In genomic region chr18:42561521-42561920, GRCh38 we compare ENCODE assay signal across 17 cellular contexts.
DNase-seq lines count a peak whose midpoint lies in the region; TF ChIP-seq lines count a peak whose summit lies in the region.
"Had no signal": no experiment of that assay in that cellular context is flagged by ENCODE, and none has a peak within 500 bp of the region (broad histone marks: within the 10 kb centered on the region; RNA-seq: fewer than 3 reads in every experiment).

No MANE protein-coding gene starts in this region.

- no peaks in the 10 kb centered on the region for H3K9me3 ChIP-seq in A673 (ENCODE audit: low read depth, low read length, poor library complexity, severe bottlenecking)

- no peak overlapping the region for H3K4me3 ChIP-seq in A673 (ENCODE audit: low read depth, low read length, poor library complexity, severe bottlenecking)
- H3K4me3 ChIP-seq: GM23338 had no signal

- POLR2A ChIA-PET in A673 (lab: Charles Lee; ENCODE audit: low non-redundant PET) (no interaction called here), GM10248 (lab: Yijun Ruan, JAX) (no interaction called here)

- H3K36me3 ChIP-seq in A673 (ENCODE audit: insufficient read depth, low read length, poor library complexity, severe bottlenecking), result no peaks in the 10 kb centered on the region

- no peaks in the 10 kb centered on the region for H3K27me3 ChIP-seq in A673 (replicated peaks; ENCODE audit: insufficient read depth, low read depth, low read length, poor library complexity)

- BruUV-seq in A673 (replicated peaks; lab: Mats Ljungman, UMichigan), result no TSS peak

- H3K4me1 ChIP-seq in A673 (ENCODE audit: insufficient read depth, low read length, poor library complexity, severe bottlenecking), result peaks cover 3% of the 10 kb centered on the region

- CTCF ChIA-PET in A673 (lab: Charles Lee) (no interaction called here), GM10248 (lab: Yijun Ruan, JAX) (no interaction called here)

- in situ Hi-C loops in ACHN (cut with HindIII; ENCODE audit: low pct_ligation_motif_present, low pct_unique_long_range_greater_than_20kb, low sequenced_read_pairs), result no loop called here

- TF ChIP-seq CTCF in A673 (conservative IDR thresholded peaks at IDR 0.05; ENCODE audit: low read depth, low read length) (no peak), GM10248 (IDR thresholded peaks at IDR 0.05; ENCODE audit: control extremely low read depth, extremely low read depth, low read depth, missing control alignments) (no peak)

- intact Hi-C loops in A673 (cut with micrococcal nuclease; ENCODE audit: unreplicated experiment), result no loop called here

- DNase-seq in A673 (ENCODE audit: low spot score) (peak; percentile 46), NCI-H524 (lab: John Stamatoyannopoulos, UW) (peak; percentile 49 to 82), NCI-H82 treated with DMSO at 0.1 percent for 48 hours (lab: John Stamatoyannopoulos, UW; ENCODE audit: unreplicated experiment) (peak; percentile 80), GM10248 (ENCODE audit: extremely low spot score) (no peak), ACHN (no peak)
- no peak for DNase-seq in activated CD4-positive, alpha-beta T cell treated with anti-CD3 and anti-CD28 coated beads, Interleukin-2, amount 50 U/mL, for 1 hour
- DNase-seq: C1 segment of cervical spinal cord; Calu3; CD4-positive, alpha-beta memory T cell; COR-L47; DMS 273 treated with DMSO at 0.1 percent for 48 hours; DMS79; EL; GDM1; H9 had no signal

- H3K27ac ChIP-seq in A673 (ENCODE audit: low read depth, low read length, poor library complexity, severe bottlenecking), result no peak overlapping the region
- H3K27ac ChIP-seq: 22Rv1 had no signal

Comparison
In these comparisons a context has a peak if more than half of its experiments do, and no peak if none do; other contexts are left out.
1. DNase-seq: peak in A673 (single experiment), NCI-H524 (2 of 2) and NCI-H82 treated with DMSO at 0.1 percent for 48 hours (single experiment); none in GM10248 (single experiment), activated CD4-positive, alpha-beta T cell treated with anti-CD3 and anti-CD28 coated beads, Interleukin-2, amount 50 U/mL, for 1 hour (single experiment) and ACHN (single experiment).